In genomic region chr1:64677471-64677870, GRCh38 we compare ENCODE assay signal across 25 cellular contexts.
"Had no signal": no experiment of that assay in that cellular context is flagged by ENCODE, and none has a peak within 500 bp of the region (broad histone marks: within the 10 kb centered on the region; RNA-seq: fewer than 3 reads in every experiment).

No MANE protein-coding gene starts in this region.

- DNase-seq: MM.1S, MV-4-11, NCI-H1092, NCI-H1105, NCI-H1417 treated with DMSO at 0.1 percent for 48 hours, NCI-H1436 treated with DMSO at 0.1 percent for 48 hours, NCI-H1694 treated with DMSO at 0.1 percent for 48 hours, NCI-H187 treated with DMSO at 0.1 percent for 48 hours, NCI-H2081, NCI-H2171 treated with DMSO at 0.1 percent for 48 hours, NCI-H2227 treated with DMSO at 0.1 percent for 48 hours, NCI-H345, NCI-H446, NCI-H524 treated with DMSO at 0.1 percent for 48 hours, NCI-H526 treated with DMSO at 0.1 percent for 48 hours, PC-9, SIG-M5, SJCRH30, T-cell had no signal

- H3K4me3 ChIP-seq: PC-9, SJCRH30, SK-N-MC had no signal

- H3K9me3 ChIP-seq: SJCRH30 had no signal

- ATAC-seq: Panc1, Right ventricle myocardium inferior, SK-N-SH treated with all-trans-retinoic acid at 6 μM for 48 hours, T-cell had no signal

- H3K27ac ChIP-seq: PC-9, RWPE1, SJCRH30, SK-N-MC had no signal

- H3K4me1 ChIP-seq: SJCRH30 had no signal

- FAIRE-seq: RCC 7860 had no signal

- H2AFZ ChIP-seq: PC-9 had no signal

- H3K4me2 ChIP-seq: PC-9 had no signal

- H3K27me3 ChIP-seq: SJCRH30 had no signal
